Comparison of ENCODE assay signal across 10 cellular contexts in the genomic region with DNA sequence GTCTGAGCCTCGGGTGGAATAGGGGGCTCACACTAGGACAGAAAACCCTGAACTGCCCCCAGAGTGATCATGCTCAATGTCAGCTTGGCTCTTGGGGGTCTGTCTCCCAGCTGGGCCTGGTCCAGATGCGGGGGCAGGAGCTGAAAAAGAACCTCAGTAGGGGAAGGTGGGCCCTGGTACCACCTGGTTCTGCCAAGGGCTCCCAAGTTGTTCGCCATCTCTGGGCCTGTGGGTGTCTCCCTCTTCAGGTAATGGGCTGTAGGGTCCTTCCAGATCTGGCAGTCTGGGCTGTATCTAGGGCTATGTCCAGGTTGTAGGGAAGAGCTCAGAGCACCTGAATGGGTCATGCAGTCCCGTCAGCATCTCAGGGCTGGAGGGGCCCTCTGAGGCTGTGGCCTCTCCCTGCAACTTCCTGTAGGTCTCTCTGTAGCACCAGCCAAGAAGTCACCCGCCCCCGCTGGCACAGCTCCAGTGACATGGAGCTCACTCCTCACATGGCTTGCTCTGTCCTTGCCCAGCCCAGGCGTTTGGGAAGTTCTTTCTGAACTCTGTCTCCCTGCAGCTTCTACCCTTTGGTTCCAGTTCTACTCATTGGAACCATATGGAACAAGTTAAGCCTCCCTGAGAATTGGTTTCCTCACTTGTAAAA. TPM values are rescaled to one million over a fixed set of nuclear protein-coding genes. Genes with fewer than 3 reads are reported as not detected.
DNase-seq lines count a peak whose midpoint lies in the region; ATAC-seq and TF ChIP-seq lines count a peak whose summit lies in the region.
"Had no signal": no experiment of that assay in that cellular context is flagged by ENCODE, and none has a peak within 500 bp of the region (broad histone marks: within the 10 kb centered on the region; RNA-seq: fewer than 3 reads in every experiment).

No MANE protein-coding gene starts in this region.

- no peaks in the 10 kb centered on the region for H3K4me1 Mint-ChIP-seq in activated T-helper 1 cell treated with anti-CD3 and anti-CD28 coated beads, Interleukin-12 subunit alpha, Interleukin-12 subunit beta, Interleukin-2, Interleukin-4 antibody, amounts not matched to agents 30 ng/mL and 10 ng/mL and 1 ng/mL, durations not matched to agents 14 hours and 24 hours and 36 hours (ENCODE audit: low read depth)

- in situ Hi-C loops in T47D (cut with HindIII; ENCODE audit: low pct_unique_long_range_greater_than_20kb, low sequenced_read_pairs): no loop called here

- no peak for TF ChIP-seq POLR2A in GM18505 (IDR thresholded peaks at IDR 0.05; ENCODE audit: borderline replicate concordance, extremely low read depth, insufficient read depth, insufficient read length)

- peak; percentile 29 for DNase-seq in HT-29 (ENCODE audit: low spot score)
- peak; percentile 24 to 48 for DNase-seq in T47D (ENCODE audit: low read depth in 1 of 2, low spot score in 1 of 2)
- peak in 47 of 51 donors; percentile 32 to 85 (median 70) for DNase-seq in hypothalamus (lab: John Stamatoyannopoulos, UW)
- peak; percentile 38 for DNase-seq in stromal cell of bone marrow (ENCODE audit: low read depth)
- DNase-seq in ecto neural progenitor cell (ENCODE audit: low spot score): no peak
- no peak for DNase-seq in activated gamma-delta T cell treated with Interleukin-2 at 50 U/mL for 16 hours
- DNase-seq in activated T-helper 1 cell treated with anti-CD3 and anti-CD28 coated beads, Interleukin-12 subunit alpha, Interleukin-12 subunit beta, Interleukin-2, Interleukin-4 antibody, amounts not matched to agents 30 ng/mL and 10 ng/mL and 1 ng/mL, durations not matched to agents 14 hours and 24 hours and 36 hours (ENCODE audit: low spot score): no peak
- DNase-seq: NCI-H526 had no signal

- ATAC-seq in GM18505 (IDR thresholded peaks at IDR 0.05; ENCODE audit: unreplicated experiment): no peak

- intact Hi-C loops in activated T-helper 1 cell treated with anti-CD3 and anti-CD28 coated beads, Interleukin-12 subunit alpha, Interleukin-12 subunit beta, Interleukin-2, Interleukin-4 antibody, amounts not matched to agents 30 ng/mL and 10 ng/mL and 1 ng/mL, durations not matched to agents 14 hours and 24 hours and 36 hours (cut with micrococcal nuclease): no loop called here

- H3K9me3 Mint-ChIP-seq in activated T-helper 1 cell treated with anti-CD3 and anti-CD28 coated beads, Interleukin-12 subunit alpha, Interleukin-12 subunit beta, Interleukin-2, Interleukin-4 antibody, amounts not matched to agents 30 ng/mL and 10 ng/mL and 1 ng/mL, durations not matched to agents 14 hours and 24 hours and 36 hours: no peaks in the 10 kb centered on the region

- no peaks in the 10 kb centered on the region for H3K36me3 Mint-ChIP-seq in activated T-helper 1 cell treated with anti-CD3 and anti-CD28 coated beads, Interleukin-12 subunit alpha, Interleukin-12 subunit beta, Interleukin-2, Interleukin-4 antibody, amounts not matched to agents 30 ng/mL and 10 ng/mL and 1 ng/mL, durations not matched to agents 14 hours and 24 hours and 36 hours (ENCODE audit: low read depth)
- H3K36me3 Mint-ChIP-seq: activated naive CD8-positive, alpha-beta T cell had no signal

- no peak overlapping the region for H3K4me3 Mint-ChIP-seq in activated T-helper 1 cell treated with anti-CD3 and anti-CD28 coated beads, Interleukin-12 subunit alpha, Interleukin-12 subunit beta, Interleukin-2, Interleukin-4 antibody, amounts not matched to agents 30 ng/mL and 10 ng/mL and 1 ng/mL, durations not matched to agents 14 hours and 24 hours and 36 hours
- H3K4me3 Mint-ChIP-seq: activated naive CD8-positive, alpha-beta T cell had no signal

- H3K27ac Mint-ChIP-seq in activated T-helper 1 cell treated with anti-CD3 and anti-CD28 coated beads, Interleukin-12 subunit alpha, Interleukin-12 subunit beta, Interleukin-2, Interleukin-4 antibody, amounts not matched to agents 30 ng/mL and 10 ng/mL and 1 ng/mL, durations not matched to agents 14 hours and 24 hours and 36 hours: no peak overlapping the region
- H3K27ac Mint-ChIP-seq: activated naive CD8-positive, alpha-beta T cell had no signal

- H3K27me3 Mint-ChIP-seq in activated T-helper 1 cell treated with anti-CD3 and anti-CD28 coated beads, Interleukin-12 subunit alpha, Interleukin-12 subunit beta, Interleukin-2, Interleukin-4 antibody, amounts not matched to agents 30 ng/mL and 10 ng/mL and 1 ng/mL, durations not matched to agents 14 hours and 24 hours and 36 hours (ENCODE audit: insufficient read depth): no peaks in the 10 kb centered on the region
- H3K27me3 Mint-ChIP-seq: activated naive CD8-positive, alpha-beta T cell had no signal

RNA-seq across cellular contexts. Expression of gene SOX10, which starts 33.0 kb away (rescaled TPM):
- not detected in 2 replicates for total RNA-seq in HT-29 (2014; rRNA removed; shearing (Covaris generic))
- total RNA-seq in activated T-helper 1 cell treated with anti-CD3 and anti-CD28 coated beads, Interleukin-12 subunit alpha, Interleukin-12 subunit beta, Interleukin-2, Interleukin-4 antibody, amounts not matched to agents 30 ng/mL and 10 ng/mL and 1 ng/mL, durations not matched to agents 14 hours and 24 hours and 36 hours: not detected in 2 replicates

RNA-seq across cellular contexts. Expression of gene PICK1, which starts 39.8 kb away (rescaled TPM):
- total RNA-seq in HT-29 (2014; rRNA removed; shearing (Covaris generic)): 49.5 and 52.5 TPM in 2 replicates
- 12.0 and 14.8 TPM in 2 replicates for total RNA-seq in activated T-helper 1 cell treated with anti-CD3 and anti-CD28 coated beads, Interleukin-12 subunit alpha, Interleukin-12 subunit beta, Interleukin-2, Interleukin-4 antibody, amounts not matched to agents 30 ng/mL and 10 ng/mL and 1 ng/mL, durations not matched to agents 14 hours and 24 hours and 36 hours

Comparison
In these comparisons a context has a peak if more than half of its experiments do, and no peak if none do; other contexts are left out.
1. DNase-seq: peak in HT-29 (single experiment), T47D (2 of 2), hypothalamus (47 of 51) and stromal cell of bone marrow (single experiment); none in ecto neural progenitor cell (single experiment), activated gamma-delta T cell treated with Interleukin-2 at 50 U/mL for 16 hours (single experiment) and activated T-helper 1 cell treated with anti-CD3 and anti-CD28 coated beads, Interleukin-12 subunit alpha, Interleukin-12 subunit beta, Interleukin-2, Interleukin-4 antibody, amounts not matched to agents 30 ng/mL and 10 ng/mL and 1 ng/mL, durations not matched to agents 14 hours and 24 hours and 36 hours (single experiment).